Comparison of ENCODE assay signal across 13 cellular contexts in genomic region chr2:237888389-237888788, GRCh38. TPM values are rescaled to one million over a fixed set of nuclear protein-coding genes. Genes with fewer than 3 reads are reported as not detected.
DNase-seq lines count a peak whose midpoint lies in the region; ATAC-seq and TF ChIP-seq lines count a peak whose summit lies in the region.
"Had no signal": no experiment of that assay in that cellular context is flagged by ENCODE, and none has a peak within 500 bp of the region (broad histone marks: within the 10 kb centered on the region; RNA-seq: fewer than 3 reads in every experiment).

No MANE protein-coding gene starts in this region.

- 35 to 56% (median 53%) methylated on average over 2 of the region's 2 CpGs for WGBS in stomach, 5 donors
- no CpG with 5 or more reads among the region's 2 CpGs for whole genome bisulfite sequencing in H9 (ENCODE audit: extremely low coverage, insufficient read length, low lambda C conversion rate)

- H2BK120ac ChIP-seq in H9 (ENCODE audit: low read depth, low read length, poor library complexity, severe bottlenecking) = no peak overlapping the region

- ATAC-seq in HG03571 (IDR thresholded peaks at IDR 0.05; ENCODE audit: unreplicated experiment) = no peak
- ATAC-seq: right cardiac atrium had no signal

- no peaks in the 10 kb centered on the region for H3K79me2 ChIP-seq in H9 (ENCODE audit: insufficient read depth, low read length)

- H3K4me2 ChIP-seq in H9 (ENCODE audit: insufficient read depth, insufficient read length, low read length) = no peak overlapping the region

- no peak overlapping the region for H3T11ph ChIP-seq in H9 (ENCODE audit: low read length)

- H3K4me3 ChIP-seq in astrocyte of the spinal cord (ENCODE audit: low read depth, low read length) (no peak overlapping the region), stomach (no peak overlapping the region)

- no peak overlapping the region for H2BK20ac ChIP-seq in H9 (ENCODE audit: low read depth, low read length, poor library complexity, severe bottlenecking)

- H3K9ac ChIP-seq in H9 (ENCODE audit: extremely low read depth, insufficient read length, low read length) = no peak overlapping the region

- TF ChIP-seq POLR2A in stomach (IDR thresholded peaks at IDR 0.05) = no peak

- H3K14ac ChIP-seq in H9 (ENCODE audit: insufficient read depth, low read length) = no peak overlapping the region

- H3K79me1 ChIP-seq in H9 (ENCODE audit: insufficient read depth, low read depth, low read length, poor library complexity, severe bottlenecking) = no peaks in the 10 kb centered on the region

- no peak overlapping the region for H3K27ac Mint-ChIP-seq in H9
- H3K27ac Mint-ChIP-seq: memory B cell had no signal

- H3K18ac ChIP-seq in H9 (ENCODE audit: insufficient read length, low read depth, low read length) = no peak overlapping the region

- TF ChIP-seq CTCF in astrocyte of the spinal cord (IDR thresholded peaks at IDR 0.05; ENCODE audit: low read depth, low read length) (no peak), stomach (IDR thresholded peaks at IDR 0.05) (no peak), H9 (conservative IDR thresholded peaks at IDR 0.05) (no peak)

- H3K27ac ChIP-seq in stomach = peak overlapping the region in 4 of 5 donors; percentile 47 to 94 (median 78)
- H3K27ac ChIP-seq in H9 (ENCODE audit: insufficient read length, low read depth, low read length) = no peak overlapping the region

- H3K56ac ChIP-seq in H9 (ENCODE audit: insufficient read length, low read depth, low read length) = no peak overlapping the region

- in situ Hi-C loops in astrocyte of the spinal cord (cut with HindIII; ENCODE audit: low sequenced_read_pairs) = no loop called here

- peaks cover 2% of the 10 kb centered on the region for H4K20me1 ChIP-seq in H9 (ENCODE audit: control insufficient read depth, insufficient read depth, insufficient read length)

- H3K9me3 ChIP-seq in stomach (no peaks in the 10 kb centered on the region), H9 (ENCODE audit: control insufficient read depth, low read depth, low read length) (no peaks in the 10 kb centered on the region)

- H2AK5ac ChIP-seq in H9 (ENCODE audit: insufficient read length, low read length) = no peak overlapping the region

- H3K23me2 ChIP-seq in H9 (ENCODE audit: insufficient read length, low read depth, low read length, poor library complexity, severe bottlenecking) = peaks cover 2% of the 10 kb centered on the region

- H3K27me3 ChIP-seq in stomach (no peaks in the 10 kb centered on the region), H9 (ENCODE audit: insufficient read depth, low read length) (no peaks in the 10 kb centered on the region)

- H3K4me1 Mint-ChIP-seq in H9 = no peaks in the 10 kb centered on the region

- H4K5ac ChIP-seq in H9 (ENCODE audit: insufficient read length, low read depth, low read length) = no peak overlapping the region

- no peaks in the 10 kb centered on the region for H3K27me3 Mint-ChIP-seq in H9 (ENCODE audit: low read depth)
- H3K27me3 Mint-ChIP-seq: memory B cell had no signal

- H2BK15ac ChIP-seq in H9 (ENCODE audit: low read depth, low read length) = no peak overlapping the region

- no peak overlapping the region for H2AFZ ChIP-seq in H9 (ENCODE audit: low read length)

- H3K4me1 ChIP-seq in stomach = peaks cover 3 to 57% (median 33%) of the 10 kb centered on the region in 4 donors
- no peaks in the 10 kb centered on the region for H3K4me1 ChIP-seq in H9 (ENCODE audit: insufficient read depth, low read length)

- H2BK12ac ChIP-seq in H9 (ENCODE audit: insufficient read length, low read depth, low read length) = no peak overlapping the region

- H3K9me3 Mint-ChIP-seq in H9 = no peaks in the 10 kb centered on the region
- H3K9me3 Mint-ChIP-seq: memory B cell had no signal

- DNase-seq in HT1080 (ENCODE audit: low read depth) (peak; percentile 56), astrocyte of the spinal cord (ENCODE audit: low read depth, low spot score) (peak; percentile 70), hepatic stellate cell (ENCODE audit: low spot score) (peak; percentile 77), stomach (no peak), RPMI8226 (no peak), H9 (no peak), NCI-H1436 treated with DMSO at 0.1 percent for 48 hours (lab: John Stamatoyannopoulos, UW) (no peak)
- DNase-seq: activated CD8-positive, alpha-beta memory T cell treated with anti-CD3 and anti-CD28 coated beads, Interleukin-2, amount 50 U/mL, for 48 hours; amniotic stem cell; NCI-H1436; right cardiac atrium had no signal

- H3K4ac ChIP-seq in H9 (ENCODE audit: low read depth, low read length) = no peak overlapping the region

- no peak overlapping the region for H2BK5ac ChIP-seq in H9 (ENCODE audit: insufficient read length, low read length)

- H3K4me3 Mint-ChIP-seq in H9 = no peak overlapping the region
- H3K4me3 Mint-ChIP-seq: memory B cell had no signal

- TF ChIP-seq EP300 in stomach (IDR thresholded peaks at IDR 0.05) = no peak

- no peak overlapping the region for H4K91ac ChIP-seq in H9 (ENCODE audit: insufficient read length, low read depth, low read length)

- no peak overlapping the region for H3K23ac ChIP-seq in H9 (ENCODE audit: insufficient read length, low read depth, low read length)

- no peak overlapping the region for H4K8ac ChIP-seq in H9 (replicated peaks; ENCODE audit: insufficient read length, low read depth, low read length)

- H3K36me3 ChIP-seq in stomach = no peaks in the 10 kb centered on the region

- H3K36me3 Mint-ChIP-seq in H9 (ENCODE audit: insufficient read depth in 1 of 3, low read depth in 3 of 3) = no peaks in the 10 kb centered on the region
- H3K36me3 Mint-ChIP-seq: memory B cell had no signal

- intact Hi-C loops in stomach (cut with DNase I; ENCODE audit: low total_unique reads) = no loop called here

RNA-seq across cellular contexts. Expression of gene RAMP1, which starts 29.0 kb away (rescaled TPM):
- 0.53 TPM in 1 of 2 replicates, not detected in the other for total RNA-seq in HT1080 (2014; rRNA removed; shearing (Covaris generic))
- polyA plus RNA-seq in HT1080 (2015; cell fraction: cytosol; rRNA removed) = 0.16 and 0.31 TPM in 2 replicates
- polyA plus RNA-seq in HT1080 (2015; cell fraction: nucleus; rRNA removed) = not detected in 2 replicates
- 100 to 1,000 TPM in 1 of 5 donors, 10 to 100 TPM in 3, under 1 TPM in 1; 0.87 to 113 (median 31.4) TPM for total RNA-seq in stomach
- 100 to 1,000 TPM in 1 of 3 donors, 10 to 100 TPM in 2; 14.1 to 101 (median 32.3) TPM for polyA plus RNA-seq in stomach
- total RNA-seq in H9 (2021) = 0.63 and 0.75 TPM in 2 replicates

Comparison
In these comparisons a context has a peak if more than half of its experiments do, and no peak if none do; other contexts are left out.
1. DNase-seq: peak in HT1080 (single experiment), astrocyte of the spinal cord (single experiment) and hepatic stellate cell (single experiment); none in stomach (single experiment), RPMI8226 (single experiment), H9 (single experiment) and NCI-H1436 treated with DMSO at 0.1 percent for 48 hours (single experiment).